ENCODE assay signal across 15 cellular contexts in genomic region chr1:76124196-76124595, GRCh38. TPM values are rescaled to one million over a fixed set of nuclear protein-coding genes. Genes with fewer than 3 reads are reported as not detected.
DNase-seq lines count a peak whose midpoint lies in the region; ATAC-seq and TF ChIP-seq lines count a peak whose summit lies in the region.
"Had no signal": no experiment of that assay in that cellular context is flagged by ENCODE, and none has a peak within 500 bp of the region (broad histone marks: within the 10 kb centered on the region; RNA-seq: fewer than 3 reads in every experiment).

No MANE protein-coding gene starts in this region.

- H4K20me1 ChIP-seq in IMR-90 (ENCODE audit: insufficient read depth, low read length): no peaks in the 10 kb centered on the region

- no peak overlapping the region for H2AK5ac ChIP-seq in IMR-90 (ENCODE audit: low read depth, low read length)

- POLR2A ChIA-PET in IMR-90 (lab: Charles Lee; ENCODE audit: unreplicated experiment): no interaction called here

- TF ChIP-seq CTCF in IMR-90 (conservative IDR thresholded peaks at IDR 0.05; ENCODE audit: low read depth, low read length): no peak
- no peak for TF ChIP-seq CTCF in kidney epithelial cell (IDR thresholded peaks at IDR 0.05; ENCODE audit: insufficient read depth, low read length, poor library complexity, severe bottlenecking)
- no peak for TF ChIP-seq CTCF in gastrocnemius medialis (IDR thresholded peaks at IDR 0.05 in 4 of 5, conservative IDR thresholded peaks at IDR 0.05 in 1 of 5)

- no peak overlapping the region for H2AK9ac ChIP-seq in IMR-90 (replicated peaks; ENCODE audit: low read depth, low read length, poor library complexity)

- H3K4me3 ChIP-seq in IMR-90 (ENCODE audit: insufficient read depth, low read depth, low read length): no peak overlapping the region
- H3K4me3 ChIP-seq in kidney epithelial cell (ENCODE audit: low read depth, low read length): no peak overlapping the region
- no peak overlapping the region for H3K4me3 ChIP-seq in gastrocnemius medialis
- H3K4me3 ChIP-seq: GM23338 had no signal

- H3K14ac ChIP-seq in IMR-90 (replicated peaks; ENCODE audit: low read depth, low read length): no peak overlapping the region

- H3K9me3 ChIP-seq in IMR-90 (ENCODE audit: control insufficient read depth, insufficient read depth, low read length) (no peaks in the 10 kb centered on the region), gastrocnemius medialis (no peaks in the 10 kb centered on the region)

- peak; percentile 18 for DNase-seq in Caki2 (ENCODE audit: low read depth)
- DNase-seq in IMR-90: no peak
- peak; percentile 80 for DNase-seq in amniotic epithelial cell (ENCODE audit: low read depth)
- peak; percentile 28 for DNase-seq in kidney epithelial cell (ENCODE audit: low read depth)
- no peak for DNase-seq in gastrocnemius medialis
- no peak for DNase-seq in NCI-H1694 (lab: John Stamatoyannopoulos, UW)
- DNase-seq in DMS 273 treated with DMSO at 0.1 percent for 48 hours (lab: John Stamatoyannopoulos, UW): no peak
- DNase-seq: COR-L47, DMS53, NCI-H1436 treated with DMSO at 0.1 percent for 48 hours, NCI-H2107, NCI-H345, SHP77 treated with DMSO at 0.1 percent for 48 hours had no signal

- H3K27ac ChIP-seq in IMR-90 (ENCODE audit: insufficient read depth, low read length) (no peak overlapping the region), gastrocnemius medialis (no peak overlapping the region)

- no peak overlapping the region for H3K18ac ChIP-seq in IMR-90 (ENCODE audit: low read depth, low read length)

- WGBS in IMR-90 (ENCODE audit: extremely low coverage in 2 of 2, insufficient read length in 1 of 2), 2 experiments: 60% methylated on average over 2 of the region's 7 CpGs; no CpG with 5 or more reads in 1 of the 2 experiments

- no peak overlapping the region for H2BK5ac ChIP-seq in IMR-90 (ENCODE audit: low read depth, low read length, poor library complexity, severe bottlenecking)

- H2BK120ac ChIP-seq in IMR-90 (ENCODE audit: low read depth, low read length): no peak overlapping the region

- no TSS peak for BruUV-seq in IMR-90 (replicated peaks; lab: Mats Ljungman, UMichigan)

- ATAC-seq in IMR-90 (ENCODE audit: low read depth): no peak
- no peak for ATAC-seq in gastrocnemius medialis
- ATAC-seq in GM21381 (IDR thresholded peaks at IDR 0.05; ENCODE audit: unreplicated experiment): no peak
- ATAC-seq: GM23338 had no signal

- no peak overlapping the region for H2BK20ac ChIP-seq in IMR-90 (ENCODE audit: low read depth, low read length)

- no peaks in the 10 kb centered on the region for H3K27me3 ChIP-seq in IMR-90 (ENCODE audit: control insufficient read depth, insufficient read depth, low read length)
- no peaks in the 10 kb centered on the region for H3K27me3 ChIP-seq in kidney epithelial cell (ENCODE audit: control insufficient read depth, insufficient read depth, low read length)
- H3K27me3 ChIP-seq in gastrocnemius medialis: no peaks in the 10 kb centered on the region

- H2BK15ac ChIP-seq in IMR-90 (ENCODE audit: low read depth, low read length): no peak overlapping the region

- in situ Hi-C loops in Caki2 (cut with HindIII; ENCODE audit: low pct_unique_long_range_greater_than_20kb, low sequenced_read_pairs): no loop called here
- in situ Hi-C loops in IMR-90 (cut with MboI; ENCODE audit: low sequenced_read_pairs): no loop called here
- in situ Hi-C loops in gastrocnemius medialis (cut with MboI; ENCODE audit: low sequenced_read_pairs in 4 of 4): no loop called here

- TF ChIP-seq POLR2A in IMR-90 (IDR thresholded peaks at IDR 0.05; ENCODE audit: low read depth, low read length) (no peak), gastrocnemius medialis (IDR thresholded peaks at IDR 0.05) (no peak)

- dilution Hi-C loops in IMR-90 (cut with HindIII; ENCODE audit: low sequenced_read_pairs, unreplicated experiment): no loop called here

- H3K9me1 ChIP-seq in IMR-90 (ENCODE audit: insufficient read depth, low read length): no peaks in the 10 kb centered on the region; the same call in 1 of the 2 replicates

- H3K36me3 ChIP-seq in IMR-90 (ENCODE audit: control insufficient read depth, insufficient read depth, low read length): no peaks in the 10 kb centered on the region
- no peaks in the 10 kb centered on the region for H3K36me3 ChIP-seq in kidney epithelial cell (ENCODE audit: control insufficient read depth, insufficient read depth, low read length)
- H3K36me3 ChIP-seq in gastrocnemius medialis: no peaks in the 10 kb centered on the region

- no peak for TF ChIP-seq RAD21 in IMR-90 (IDR thresholded peaks at IDR 0.05; ENCODE audit: low read length)

- no peak overlapping the region for H2AFZ ChIP-seq in IMR-90 (replicated peaks; ENCODE audit: low read length, poor library complexity)
- H2AFZ ChIP-seq: GM23338 had no signal

- intact Hi-C loops in IMR-90 (cut with micrococcal nuclease) (no loop called here), gastrocnemius medialis (cut with DNase I; ENCODE audit: low total_unique reads) (loop anchor here (5.0 kb wide), 1 partner anchor 52 kb away; the partner anchor contains the start of gene ST6GALNAC3)

- no peak overlapping the region for H4K5ac ChIP-seq in IMR-90 (ENCODE audit: low read depth, low read length)

- H3K23ac ChIP-seq in IMR-90 (ENCODE audit: low read depth, low read length): no peak overlapping the region

- no peak overlapping the region for H4K8ac ChIP-seq in IMR-90 (ENCODE audit: low read depth in 2 of 2, low read length in 2 of 2)

- H3K9ac ChIP-seq in IMR-90 (ENCODE audit: low read depth, low read length): no peak overlapping the region

- CTCF ChIA-PET in IMR-90 (lab: Yijun Ruan, JAX): no interaction called here

- H3K4me2 ChIP-seq in IMR-90 (ENCODE audit: low read depth, low read length): no peak overlapping the region
- H3K4me2 ChIP-seq: GM23338 had no signal

- no peak overlapping the region for H4K91ac ChIP-seq in IMR-90 (ENCODE audit: insufficient read depth, low read depth, low read length)

- H3K56ac ChIP-seq in IMR-90 (ENCODE audit: extremely low read depth, insufficient read depth, low read length): no peak overlapping the region

- no peaks in the 10 kb centered on the region for H3K4me1 ChIP-seq in IMR-90 (ENCODE audit: control insufficient read depth, insufficient read depth, low read length)
- H3K4me1 ChIP-seq in gastrocnemius medialis: peaks cover 9 to 15% of the 10 kb centered on the region in 2 donors

- H3K4ac ChIP-seq in IMR-90 (ENCODE audit: low read depth, low read length): no peak overlapping the region

- H3K79me1 ChIP-seq in IMR-90 (ENCODE audit: low read depth in 1 of 2, low read length in 2 of 2): no peaks in the 10 kb centered on the region

TF ChIP-seq in IMR-90, 13 proteins besides CTCF, POLR2A, EP300 and RAD21:
- TF ChIP-seq MXI1 (IDR thresholded peaks at IDR 0.05; ENCODE audit: borderline replicate concordance, low read depth, low read length): no peak
- TF ChIP-seq CEBPB (IDR thresholded peaks at IDR 0.05; ENCODE audit: low read depth, low read length): peak; percentile 70

RNA-seq across cellular contexts. Expression of gene ST6GALNAC3, which starts 49.6 kb away (rescaled TPM):
- 0.06 and 0.81 TPM in 2 replicates for total RNA-seq in Caki2 (2014; rRNA removed; shearing (Covaris generic); ENCODE audit: low replicate concordance)
- total RNA-seq in IMR-90 (2012; rRNA removed): 0.56 and 1.3 TPM in 2 replicates
- 0.34 and 0.65 TPM in 2 replicates for polyA plus RNA-seq in IMR-90 (2012; rRNA removed)
- 0.03 and 0.05 TPM in 2 replicates for polyA plus RNA-seq in IMR-90 (2012; cell fraction: cytosol; rRNA removed)
- 0.04 and 0.17 TPM in 2 replicates for polyA plus RNA-seq in IMR-90 (2012; cell fraction: nucleus; rRNA removed; ENCODE audit: low replicate concordance)
- 4.1 and 4.2 TPM in 2 replicates for total RNA-seq in kidney epithelial cell
- 1 to 10 TPM; 1.7 to 3.9 (median 2.8) TPM for total RNA-seq in gastrocnemius medialis

Comparison
In these comparisons a context has a peak if more than half of its experiments do, and no peak if none do; other contexts are left out.
1. DNase-seq: peak in Caki2 (single experiment), amniotic epithelial cell (single experiment) and kidney epithelial cell (single experiment); none in IMR-90 (single experiment), gastrocnemius medialis (0 of 2), NCI-H1694 (single experiment) and DMS 273 treated with DMSO at 0.1 percent for 48 hours (single experiment).